ENCODE assay signal across 15 cellular contexts in genomic region chr2:20533993-20534591, GRCh38.
"Had no signal": no experiment of that assay in that cellular context is flagged by ENCODE, and none has a peak within 500 bp of the region (broad histone marks: within the 10 kb centered on the region; RNA-seq: fewer than 3 reads in every experiment).

No MANE protein-coding gene starts in this region.

- H3K27ac Mint-ChIP-seq: activated naive CD8-positive, alpha-beta T cell treated with anti-CD3 and anti-CD28 coated beads, Interleukin-2, amount 10 ng/mL, durations not matched to agents 7 days and 5 days; mesothelial cell of epicardium; natural killer cell treated with Interleukin-12 subunit alpha and Interleukin-12 subunit beta and Interleukin-15 and Interleukin-18, amount 100 ng/mL, for 72 hours had no signal

- DNase-seq: activated CD4-positive, alpha-beta T cell treated with anti-CD3 and anti-CD28 coated beads, Interleukin-2, amount 50 U/mL, for 4 hours; activated naive CD4-positive, alpha-beta T cell; activated naive CD8-positive, alpha-beta T cell treated with anti-CD3 and anti-CD28 coated beads, Interleukin-2, amount 10 ng/mL, durations not matched to agents 7 days and 5 days; body of pancreas; dorsolateral prefrontal cortex; foreskin melanocyte; hypothalamus; lower lobe of right lung; small intestine; stimulated activated CD4-positive, alpha-beta T cell treated with anti-CD3 and anti-CD28 coated beads, Interleukin-4, amount 100 ng/mL, for 1 hour; stimulated activated naive CD8-positive, alpha-beta T cell treated with anti-CD3 and anti-CD28 coated beads, Interleukin-15, amount 100 ng/mL, for 72 hours; upper lobe of left lung had no signal

- H3K27me3 Mint-ChIP-seq: activated naive CD8-positive, alpha-beta T cell treated with anti-CD3 and anti-CD28 coated beads, Interleukin-2, amount 10 ng/mL, durations not matched to agents 7 days and 5 days had no signal

- H3K4me1 Mint-ChIP-seq: activated naive CD8-positive, alpha-beta T cell treated with anti-CD3 and anti-CD28 coated beads, Interleukin-2, amount 10 ng/mL, durations not matched to agents 7 days and 5 days; stimulated activated naive CD8-positive, alpha-beta T cell treated with anti-CD3 and anti-CD28 coated beads, Interleukin-15, amount 100 ng/mL, for 72 hours had no signal

- H3K4me3 ChIP-seq: body of pancreas, dorsolateral prefrontal cortex, lower lobe of right lung, right lobe of liver, upper lobe of left lung had no signal

- H3K9me3 ChIP-seq: body of pancreas, lower lobe of right lung, right lobe of liver, upper lobe of left lung had no signal

- H3K9me3 Mint-ChIP-seq: activated naive CD8-positive, alpha-beta T cell treated with anti-CD3 and anti-CD28 coated beads, Interleukin-2, amount 10 ng/mL, durations not matched to agents 7 days and 5 days; mesothelial cell of epicardium; natural killer cell treated with Interleukin-12 subunit alpha and Interleukin-12 subunit beta and Interleukin-15 and Interleukin-18, amount 100 ng/mL, for 72 hours; stimulated activated naive CD8-positive, alpha-beta T cell treated with anti-CD3 and anti-CD28 coated beads, Interleukin-15, amount 100 ng/mL, for 72 hours had no signal

- H3K4me3 Mint-ChIP-seq: activated naive CD8-positive, alpha-beta T cell treated with anti-CD3 and anti-CD28 coated beads, Interleukin-2, amount 10 ng/mL, durations not matched to agents 7 days and 5 days; mesothelial cell of epicardium; natural killer cell treated with Interleukin-12 subunit alpha and Interleukin-12 subunit beta and Interleukin-15 and Interleukin-18, amount 100 ng/mL, for 72 hours; stimulated activated naive CD8-positive, alpha-beta T cell treated with anti-CD3 and anti-CD28 coated beads, Interleukin-15, amount 100 ng/mL, for 72 hours had no signal

- ATAC-seq: body of pancreas; lower lobe of right lung; right lobe of liver; stimulated activated naive CD8-positive, alpha-beta T cell treated with anti-CD3 and anti-CD28 coated beads, Interleukin-15, amount 100 ng/mL, for 72 hours had no signal

- H3K36me3 ChIP-seq: lower lobe of right lung, right lobe of liver, upper lobe of left lung had no signal

- H3K27ac ChIP-seq: body of pancreas, lower lobe of right lung, upper lobe of left lung had no signal

- H3K27me3 ChIP-seq: body of pancreas, dorsolateral prefrontal cortex, right lobe of liver, upper lobe of left lung had no signal

- H3K4me1 ChIP-seq: body of pancreas, lower lobe of right lung had no signal

- H3K36me3 Mint-ChIP-seq: activated naive CD8-positive, alpha-beta T cell treated with anti-CD3 and anti-CD28 coated beads, Interleukin-2, amount 10 ng/mL, durations not matched to agents 7 days and 5 days; mesothelial cell of epicardium; natural killer cell treated with Interleukin-12 subunit alpha and Interleukin-12 subunit beta and Interleukin-15 and Interleukin-18, amount 100 ng/mL, for 72 hours had no signal
